Comparison of ENCODE assay signal across 1 cellular context in the genomic region with DNA sequence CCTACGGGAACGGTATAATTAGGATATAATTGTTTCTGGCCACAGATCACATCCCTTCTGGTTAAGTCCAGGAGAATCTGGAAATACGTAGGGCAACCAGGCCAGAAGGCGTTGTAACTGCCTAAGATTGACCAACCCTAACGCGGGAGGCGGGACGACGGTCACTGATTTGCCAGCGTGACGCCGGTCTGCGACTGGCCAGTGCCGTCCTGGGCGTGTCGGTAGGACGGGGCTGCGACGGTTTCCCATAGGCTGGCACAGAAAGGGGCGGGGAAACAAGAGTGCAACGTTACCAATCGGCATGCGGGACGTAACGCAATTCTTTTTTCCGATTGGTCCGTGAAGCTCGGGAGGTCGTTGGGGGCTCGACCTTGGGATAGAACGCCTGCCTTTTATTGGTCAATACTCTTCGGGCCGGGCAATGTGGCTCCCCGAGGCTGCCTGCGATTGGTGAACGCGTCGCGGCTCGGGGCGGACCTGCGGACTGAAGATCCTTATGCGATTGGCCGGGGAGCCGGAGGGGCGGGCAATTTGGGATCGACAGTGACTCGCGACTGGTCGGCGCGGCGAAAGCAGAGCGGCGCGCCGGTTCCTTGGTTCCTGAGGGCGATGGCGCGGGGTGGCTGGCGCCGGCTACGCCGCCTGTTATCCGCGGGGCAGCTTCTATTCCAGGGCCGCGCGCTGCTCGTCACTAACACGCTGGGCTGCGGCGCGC.
TF ChIP-seq lines count a peak whose summit lies in the region.

A gene (plus strand): TSS at position 546 of the 715 bp plus-strand sequence. CDS start 64 bp downstream, at position 610.

TF ChIP-seq in GM23338, 12 proteins besides CTCF, POLR2A, EP300 and RAD21:
- TF ChIP-seq, protein P1, sequence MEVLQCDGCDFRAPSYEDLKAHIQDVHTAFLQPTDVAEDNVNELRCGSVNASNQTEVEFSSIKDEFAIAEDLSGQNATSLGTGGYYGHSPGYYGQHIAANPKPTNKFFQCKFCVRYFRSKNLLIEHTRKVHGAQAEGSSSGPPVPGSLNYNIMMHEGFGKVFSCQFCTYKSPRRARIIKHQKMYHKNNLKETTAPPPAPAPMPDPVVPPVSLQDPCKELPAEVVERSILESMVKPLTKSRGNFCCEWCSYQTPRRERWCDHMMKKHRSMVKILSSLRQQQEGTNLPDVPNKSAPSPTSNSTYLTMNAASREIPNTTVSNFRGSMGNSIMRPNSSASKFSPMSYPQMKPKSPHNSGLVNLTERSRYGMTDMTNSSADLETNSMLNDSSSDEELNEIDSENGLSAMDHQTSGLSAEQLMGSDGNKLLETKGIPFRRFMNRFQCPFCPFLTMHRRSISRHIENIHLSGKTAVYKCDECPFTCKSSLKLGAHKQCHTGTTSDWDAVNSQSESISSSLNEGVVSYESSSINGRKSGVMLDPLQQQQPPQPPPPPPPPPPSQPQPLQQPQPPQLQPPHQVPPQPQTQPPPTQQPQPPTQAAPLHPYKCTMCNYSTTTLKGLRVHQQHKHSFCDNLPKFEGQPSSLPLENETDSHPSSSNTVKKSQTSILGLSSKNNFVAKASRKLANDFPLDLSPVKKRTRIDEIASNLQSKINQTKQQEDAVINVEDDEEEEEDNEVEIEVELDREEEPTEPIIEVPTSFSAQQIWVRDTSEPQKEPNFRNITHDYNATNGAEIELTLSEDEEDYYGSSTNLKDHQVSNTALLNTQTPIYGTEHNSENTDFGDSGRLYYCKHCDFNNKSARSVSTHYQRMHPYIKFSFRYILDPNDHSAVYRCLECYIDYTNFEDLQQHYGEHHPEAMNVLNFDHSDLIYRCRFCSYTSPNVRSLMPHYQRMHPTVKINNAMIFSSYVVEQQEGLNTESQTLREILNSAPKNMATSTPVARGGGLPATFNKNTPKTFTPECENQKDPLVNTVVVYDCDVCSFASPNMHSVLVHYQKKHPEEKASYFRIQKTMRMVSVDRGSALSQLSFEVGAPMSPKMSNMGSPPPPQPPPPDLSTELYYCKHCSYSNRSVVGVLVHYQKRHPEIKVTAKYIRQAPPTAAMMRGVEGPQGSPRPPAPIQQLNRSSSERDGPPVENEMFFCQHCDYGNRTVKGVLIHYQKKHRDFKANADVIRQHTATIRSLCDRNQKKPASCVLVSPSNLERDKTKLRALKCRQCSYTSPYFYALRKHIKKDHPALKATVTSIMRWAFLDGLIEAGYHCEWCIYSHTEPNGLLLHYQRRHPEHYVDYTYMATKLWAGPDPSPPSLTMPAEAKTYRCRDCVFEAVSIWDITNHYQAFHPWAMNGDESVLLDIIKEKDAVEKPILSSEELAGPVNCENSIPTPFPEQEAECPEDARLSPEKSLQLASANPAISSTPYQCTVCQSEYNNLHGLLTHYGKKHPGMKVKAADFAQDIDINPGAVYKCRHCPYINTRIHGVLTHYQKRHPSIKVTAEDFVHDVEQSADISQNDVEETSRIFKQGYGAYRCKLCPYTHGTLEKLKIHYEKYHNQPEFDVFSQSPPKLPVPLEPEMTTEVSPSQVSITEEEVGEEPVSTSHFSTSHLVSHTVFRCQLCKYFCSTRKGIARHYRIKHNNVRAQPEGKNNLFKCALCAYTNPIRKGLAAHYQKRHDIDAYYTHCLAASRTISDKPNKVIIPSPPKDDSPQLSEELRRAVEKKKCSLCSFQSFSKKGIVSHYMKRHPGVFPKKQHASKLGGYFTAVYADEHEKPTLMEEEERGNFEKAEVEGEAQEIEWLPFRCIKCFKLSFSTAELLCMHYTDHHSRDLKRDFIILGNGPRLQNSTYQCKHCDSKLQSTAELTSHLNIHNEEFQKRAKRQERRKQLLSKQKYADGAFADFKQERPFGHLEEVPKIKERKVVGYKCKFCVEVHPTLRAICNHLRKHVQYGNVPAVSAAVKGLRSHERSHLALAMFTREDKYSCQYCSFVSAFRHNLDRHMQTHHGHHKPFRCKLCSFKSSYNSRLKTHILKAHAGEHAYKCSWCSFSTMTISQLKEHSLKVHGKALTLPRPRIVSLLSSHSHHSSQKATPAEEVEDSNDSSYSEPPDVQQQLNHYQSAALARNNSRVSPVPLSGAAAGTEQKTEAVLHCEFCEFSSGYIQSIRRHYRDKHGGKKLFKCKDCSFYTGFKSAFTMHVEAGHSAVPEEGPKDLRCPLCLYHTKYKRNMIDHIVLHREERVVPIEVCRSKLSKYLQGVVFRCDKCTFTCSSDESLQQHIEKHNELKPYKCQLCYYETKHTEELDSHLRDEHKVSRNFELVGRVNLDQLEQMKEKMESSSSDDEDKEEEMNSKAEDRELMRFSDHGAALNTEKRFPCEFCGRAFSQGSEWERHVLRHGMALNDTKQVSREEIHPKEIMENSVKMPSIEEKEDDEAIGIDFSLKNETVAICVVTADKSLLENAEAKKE (CRISPR knock-in tag; IDR thresholded peaks at IDR 0.05), result no peak
- TF ChIP-seq CREB1 (CRISPR knock-in tag; IDR thresholded peaks at IDR 0.05; ENCODE audit: low read depth), result peak; percentile 88
- TF ChIP-seq POLR2AphosphoS5 (IDR thresholded peaks at IDR 0.05; ENCODE audit: low read depth), result peak; percentile 75
